Comparison of ENCODE assay signal across 8 cellular contexts in genomic region chr12:120580787-120581723, GRCh38. TPM values are rescaled to one million over a fixed set of nuclear protein-coding genes. Genes with fewer than 3 reads are reported as not detected.
DNase-seq lines count a peak whose midpoint lies in the region; ATAC-seq and TF ChIP-seq lines count a peak whose summit lies in the region.

Gene POP5, minus strand, starts transcription at chr12:120581402. Its CDS starts 40 bp downstream, at chr12:120581362.

- intact Hi-C loops in Right ventricle myocardium inferior (cut with DNase I) (loop anchor here (2.0 to 5.0 kb wide), 2 partner anchors 52 to 516 kb away; partner anchors contain the start of gene COQ5), ovary (cut with DNase I) (loop anchor here in 3 of 4 donors (10.0 kb wide), 3 partner anchors 134 to 514 kb away; partner anchors contain the start of gene UNC119B (in 3 of the 3)), thyroid gland (cut with DNase I) (loop anchor here (5.0 to 10.0 kb wide), 3 partner anchors 66 to 514 kb away; no protein-coding TSS in a partner anchor)

- H3K36me3 ChIP-seq in ovary (no peaks in the 10 kb centered on the region), thyroid gland (peaks cover 22 to 35% of the 10 kb centered on the region in 2 donors)

- H3K4me3 ChIP-seq in GM12864 (ENCODE audit: low read depth, low read length) (peak within 1 kb of the TSS; percentile 89), ovary (peak within 1 kb of the TSS; percentile 48), thyroid gland (replicated peaks in 1 of 3) (peak within 1 kb of the TSS; percentile 36 to 78 (median 64))

- TF ChIP-seq CTCF in GM12864 (IDR thresholded peaks at IDR 0.05; ENCODE audit: low read depth, low read length, missing control alignments) (no peak), ovary (IDR thresholded peaks at IDR 0.05) (no peak), thyroid gland (IDR thresholded peaks at IDR 0.05) (no peak)

- DNase-seq in GM12864 (ENCODE audit: low read depth) = peak; percentile 98
- DNase-seq in NCI-H1417 (lab: John Stamatoyannopoulos, UW) = peak; percentile 98 to 99 (median 99)
- DNase-seq in SW 1271 (lab: John Stamatoyannopoulos, UW) = peak; percentile 94 to 99
- peak; percentile 83 for DNase-seq in activated naive CD8-positive, alpha-beta T cell treated with anti-CD3 and anti-CD28 coated beads, Interleukin-2, amount 50 U/mL, for 16 hours (ENCODE audit: low read depth, low spot score)
- DNase-seq in Right ventricle myocardium inferior (ENCODE audit: missing footprints) = peak; percentile 98
- DNase-seq in ovary = peak; percentile 93 to 96 (median 94)
- DNase-seq in thyroid gland = peak; percentile 98

- H3K4me1 ChIP-seq in ovary (ENCODE audit: insufficient read depth) (no peaks in the 10 kb centered on the region), thyroid gland (peaks cover 12 to 19% of the 10 kb centered on the region in 2 donors)

- no peak for TF ChIP-seq POLR2A in ovary (IDR thresholded peaks at IDR 0.05)
- peak in 1 of 2 donors; percentile 82 for TF ChIP-seq POLR2A in thyroid gland (IDR thresholded peaks at IDR 0.05)

- no peaks in the 10 kb centered on the region for H3K27me3 ChIP-seq in ovary
- H3K27me3 ChIP-seq in thyroid gland = no peaks in the 10 kb centered on the region

- TF ChIP-seq EP300 in ovary (IDR thresholded peaks at IDR 0.05) = no peak

- WGBS in ovary, 3 donors = 0 to 1% (median 0%) methylated on average over 56 of the region's 56 CpGs
- 0 to 1% methylated on average over 32 to 50 of the region's 56 CpGs for WGBS in thyroid gland, 2 donors

- H3K27ac ChIP-seq in ovary = no peak within 1 kb of the TSS
- H3K27ac ChIP-seq in thyroid gland = peak within 1 kb of the TSS in 2 of 3 donors; percentile 31 to 41

- ATAC-seq in HG02759 (IDR thresholded peaks at IDR 0.05; ENCODE audit: unreplicated experiment) (peak; percentile 93), Right ventricle myocardium inferior (peak; percentile 95)

- no peaks in the 10 kb centered on the region for H3K9me3 ChIP-seq in ovary
- H3K9me3 ChIP-seq in thyroid gland = no peaks in the 10 kb centered on the region

RNA-seq across cellular contexts. Expression of gene POP5, which starts in this region (rescaled TPM):
- total RNA-seq in Right ventricle myocardium inferior (39.3 TPM), ovary (10 to 100 TPM; 13.6 to 29.5 (median 22.5) TPM), thyroid gland (10 to 100 TPM; 27.9 to 72.0 (median 38.5) TPM)
- 10 to 100 TPM; 25.7 to 39.4 TPM for polyA plus RNA-seq in ovary

Comparison
In these comparisons a context has a peak if more than half of its experiments do, and no peak if none do; other contexts are left out.
1. H3K27ac ChIP-seq: peak in thyroid gland (2 of 3); none in ovary (0 of 2).
2. Peak in every context shown above with its lines, with median percentiles within 50 percentile points of each other: DNase-seq and H3K4me3 ChIP-seq.